ENCODE assay signal across 16 cellular contexts in the genomic region with DNA sequence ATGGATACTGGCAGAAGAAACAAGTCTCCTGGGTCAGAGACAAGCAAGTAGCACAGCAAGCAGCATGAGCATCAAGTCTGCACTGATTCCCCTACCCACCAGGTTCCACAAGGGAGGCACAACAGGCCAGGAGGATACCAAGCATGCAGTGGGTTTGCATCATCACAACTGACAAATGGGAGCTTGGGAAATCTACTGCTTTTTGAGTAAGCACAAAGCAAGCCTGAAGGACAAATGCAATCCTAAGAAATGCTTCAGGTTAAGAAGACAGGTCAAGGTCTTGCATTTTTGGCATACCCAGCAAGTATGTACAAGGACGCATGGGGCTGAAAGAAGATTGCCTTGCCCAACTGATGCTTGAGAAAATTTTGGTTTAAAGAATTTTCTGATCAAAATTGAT.
DNase-seq lines count a peak whose midpoint lies in the region; ATAC-seq and TF ChIP-seq lines count a peak whose summit lies in the region.
"Had no signal": no experiment of that assay in that cellular context is flagged by ENCODE, and none has a peak within 500 bp of the region (broad histone marks: within the 10 kb centered on the region; RNA-seq: fewer than 3 reads in every experiment).

No MANE protein-coding gene starts in this region.

- H3K4me1 Mint-ChIP-seq in GM23338: no peaks in the 10 kb centered on the region
- H3K4me1 Mint-ChIP-seq in CD4-positive, alpha-beta memory T cell: no peaks in the 10 kb centered on the region
- H3K4me1 Mint-ChIP-seq: B cell had no signal

- H3K4me3 ChIP-seq in GM23338 (no peak overlapping the region), mesendoderm (ENCODE audit: low read length) (no peak overlapping the region), parathyroid adenoma (ENCODE audit: low read depth, low read length) (no peak overlapping the region)
- no peak overlapping the region for H3K4me3 ChIP-seq in CD4-positive, alpha-beta memory T cell (ENCODE audit: low read length in 2 of 2)
- H3K4me3 ChIP-seq: GM23248, K562 had no signal

- H3K9me3 Mint-ChIP-seq in GM23338: no peaks in the 10 kb centered on the region; the same call in 2 of the 3 replicates
- H3K9me3 Mint-ChIP-seq in CD4-positive, alpha-beta memory T cell: peaks cover 0 to 5% (median 0%) of the 10 kb centered on the region in 8 donors
- H3K9me3 Mint-ChIP-seq: CD4-positive, alpha-beta T cell had no signal

- H3K23ac ChIP-seq in mesendoderm (ENCODE audit: low read length): no peak overlapping the region

- H3K36me3 ChIP-seq in GM23338 (ENCODE audit: insufficient read depth) (no peaks in the 10 kb centered on the region), mesendoderm (ENCODE audit: control insufficient read depth, insufficient read depth, low read length) (no peaks in the 10 kb centered on the region), parathyroid adenoma (ENCODE audit: control insufficient read depth, insufficient read depth, low read length) (no peaks in the 10 kb centered on the region)
- no peaks in the 10 kb centered on the region for H3K36me3 ChIP-seq in CD4-positive, alpha-beta memory T cell (ENCODE audit: insufficient read depth, low read length)

- no peak overlapping the region for H3K27ac Mint-ChIP-seq in GM23338
- H3K27ac Mint-ChIP-seq in CD4-positive, alpha-beta memory T cell: no peak overlapping the region
- H3K27ac Mint-ChIP-seq: B cell; CD4-positive, alpha-beta T cell had no signal

- TF ChIP-seq CTCF in GM23338 (conservative IDR thresholded peaks at IDR 0.05; ENCODE audit: low read depth in 2 of 2) (no peak), parathyroid adenoma (IDR thresholded peaks at IDR 0.05) (no peak)

- no peaks in the 10 kb centered on the region for H3K27me3 Mint-ChIP-seq in GM23338 (ENCODE audit: insufficient read depth, low read depth, poor library complexity)
- H3K27me3 Mint-ChIP-seq in CD4-positive, alpha-beta memory T cell: no peaks in the 10 kb centered on the region
- H3K27me3 Mint-ChIP-seq: B cell; CD4-positive, alpha-beta T cell had no signal

- H3K56ac ChIP-seq in mesendoderm (ENCODE audit: low read length): no peak overlapping the region

- H3K79me2 ChIP-seq in GM23338 (replicated peaks; ENCODE audit: insufficient read depth) (no peaks in the 10 kb centered on the region), mesendoderm (ENCODE audit: control insufficient read depth, insufficient read depth, low read length) (no peaks in the 10 kb centered on the region), parathyroid adenoma (no peaks in the 10 kb centered on the region)

- CTCF ChIA-PET in CD4-positive, alpha-beta memory T cell (lab: Charles Lee; ENCODE audit: partially characterized antibody): no interaction called here

- peak; percentile 22 for DNase-seq in GM23338 (ENCODE audit: low spot score)
- DNase-seq in amniotic epithelial cell (ENCODE audit: low read depth): peak; percentile 63
- DNase-seq in mesendoderm: peak; percentile 45
- DNase-seq in GM19238 (ENCODE audit: insufficient read length, low spot score): no peak
- no peak for DNase-seq in substantia nigra (lab: John Stamatoyannopoulos, UW)
- DNase-seq in CD4-positive, alpha-beta memory T cell: no peak
- DNase-seq: C1 segment of cervical spinal cord; CD4-positive, alpha-beta T cell; DND-41; GDM1; GM23248; H7 had no signal

- WGBS in mesendoderm (ENCODE audit: extremely low coverage, insufficient coverage, low lambda C conversion rate): no CpG with 5 or more reads among the region's 1 CpG

- no peaks in the 10 kb centered on the region for H4K20me1 ChIP-seq in GM23338 (replicated peaks; ENCODE audit: insufficient read depth)

- H2AFZ ChIP-seq in GM23338 (peak overlapping the region; percentile 23; the same call in 1 of the 2 replicates), parathyroid adenoma (peak overlapping the region; percentile 41)
- H2AFZ ChIP-seq: GM23248 had no signal

- H4K8ac ChIP-seq in mesendoderm (ENCODE audit: low read depth, low read length): no peak overlapping the region

- no peak overlapping the region for H3K4me3 Mint-ChIP-seq in GM23338
- no peak overlapping the region for H3K4me3 Mint-ChIP-seq in CD4-positive, alpha-beta memory T cell
- H3K4me3 Mint-ChIP-seq: B cell; CD4-positive, alpha-beta T cell had no signal

- POLR2A ChIA-PET in CD4-positive, alpha-beta memory T cell (lab: Charles Lee; ENCODE audit: partially characterized antibody): no interaction called here

- H3K4me1 ChIP-seq in GM23338 (ENCODE audit: insufficient read depth) (no peaks in the 10 kb centered on the region), mesendoderm (ENCODE audit: control insufficient read depth, low read depth, low read length) (no peaks in the 10 kb centered on the region), parathyroid adenoma (peaks cover 13% of the 10 kb centered on the region)
- no peaks in the 10 kb centered on the region for H3K4me1 ChIP-seq in CD4-positive, alpha-beta memory T cell (ENCODE audit: insufficient read depth, low read length)

- no peaks in the 10 kb centered on the region for H3F3A ChIP-seq in GM23338 (replicated peaks; ENCODE audit: low read depth)

- H3K4me2 ChIP-seq in GM23338: no peak overlapping the region
- no peak overlapping the region for H3K4me2 ChIP-seq in mesendoderm (ENCODE audit: low read length)
- H3K4me2 ChIP-seq in parathyroid adenoma (ENCODE audit: low read length): no peak overlapping the region

- H4K5ac ChIP-seq in mesendoderm (ENCODE audit: low read length): no peak overlapping the region

- H3K36me3 Mint-ChIP-seq in GM23338 (ENCODE audit: low read depth): no peaks in the 10 kb centered on the region
- no peaks in the 10 kb centered on the region for H3K36me3 Mint-ChIP-seq in CD4-positive, alpha-beta memory T cell

- no peak overlapping the region for H2AK5ac ChIP-seq in mesendoderm (ENCODE audit: low read length)

- ATAC-seq in GM23338: peak; percentile 32; the same call in 1 of the 3 replicates
- ATAC-seq: K562 had no signal

- H3K18ac ChIP-seq in mesendoderm (ENCODE audit: low read length): no peak overlapping the region

- no peak overlapping the region for H3K4ac ChIP-seq in mesendoderm (ENCODE audit: low read depth, low read length)

- no peak overlapping the region for H3K9ac ChIP-seq in mesendoderm (ENCODE audit: low read length)
- no peak overlapping the region for H3K9ac ChIP-seq in parathyroid adenoma
- H3K9ac ChIP-seq: GM23248 had no signal

- no peak overlapping the region for H2BK5ac ChIP-seq in mesendoderm (ENCODE audit: low read length)

- no peaks in the 10 kb centered on the region for H3K9me3 ChIP-seq in parathyroid adenoma (ENCODE audit: control insufficient read depth, low read length)
- no peaks in the 10 kb centered on the region for H3K9me3 ChIP-seq in CD4-positive, alpha-beta memory T cell (ENCODE audit: control insufficient read depth in 1 of 2, low read length in 2 of 2)

- no peak overlapping the region for H3K27ac ChIP-seq in GM23338 (ENCODE audit: low read depth)
- no peak overlapping the region for H3K27ac ChIP-seq in mesendoderm (ENCODE audit: low read depth, low read length)
- H3K27ac ChIP-seq in parathyroid adenoma: peak overlapping the region; percentile 89
- H3K27ac ChIP-seq in substantia nigra (ENCODE audit: low read depth, low read length, poor library complexity, severe bottlenecking): no peak overlapping the region
- no peak overlapping the region for H3K27ac ChIP-seq in CD4-positive, alpha-beta memory T cell (ENCODE audit: low read depth, low read length)
- H3K27ac ChIP-seq: GM23248, HL-60 had no signal

- intact Hi-C loops in CD4-positive, alpha-beta memory T cell (cut with micrococcal nuclease): no loop called here

- H3K9me2 ChIP-seq in GM23338 (ENCODE audit: insufficient read depth): no peaks in the 10 kb centered on the region

- H2BK120ac ChIP-seq in mesendoderm (ENCODE audit: low read depth, low read length): no peak overlapping the region

- H3K27me3 ChIP-seq in GM23338 (ENCODE audit: insufficient read depth) (no peaks in the 10 kb centered on the region), mesendoderm (ENCODE audit: insufficient read depth, low read length, poor library complexity) (no peaks in the 10 kb centered on the region), parathyroid adenoma (ENCODE audit: control insufficient read depth, insufficient read depth, low read length) (no peaks in the 10 kb centered on the region)
- H3K27me3 ChIP-seq in CD4-positive, alpha-beta memory T cell (ENCODE audit: insufficient read depth, low read length): no peaks in the 10 kb centered on the region

- H2BK15ac ChIP-seq in mesendoderm (replicated peaks; ENCODE audit: low read depth): no peak overlapping the region

- no peaks in the 10 kb centered on the region for H3K79me1 ChIP-seq in mesendoderm (ENCODE audit: low read length)

TF ChIP-seq in GM23338, 12 proteins besides CTCF, POLR2A, EP300 and RAD21 (continues in another document):
- TF ChIP-seq CREB1 (CRISPR knock-in tag; IDR thresholded peaks at IDR 0.05; ENCODE audit: low read depth) (no peak), NANOG (IDR thresholded peaks at IDR 0.05; ENCODE audit: borderline replicate concordance) (no peak)
- TF ChIP-seq, protein P1, sequence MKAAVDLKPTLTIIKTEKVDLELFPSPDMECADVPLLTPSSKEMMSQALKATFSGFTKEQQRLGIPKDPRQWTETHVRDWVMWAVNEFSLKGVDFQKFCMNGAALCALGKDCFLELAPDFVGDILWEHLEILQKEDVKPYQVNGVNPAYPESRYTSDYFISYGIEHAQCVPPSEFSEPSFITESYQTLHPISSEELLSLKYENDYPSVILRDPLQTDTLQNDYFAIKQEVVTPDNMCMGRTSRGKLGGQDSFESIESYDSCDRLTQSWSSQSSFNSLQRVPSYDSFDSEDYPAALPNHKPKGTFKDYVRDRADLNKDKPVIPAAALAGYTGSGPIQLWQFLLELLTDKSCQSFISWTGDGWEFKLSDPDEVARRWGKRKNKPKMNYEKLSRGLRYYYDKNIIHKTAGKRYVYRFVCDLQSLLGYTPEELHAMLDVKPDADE (IDR thresholded peaks at IDR 0.05): no peak

Comparison
In these comparisons a context has a peak if more than half of its experiments do, and no peak if none do; other contexts are left out.
1. DNase-seq: peak in GM23338 (single experiment), amniotic epithelial cell (single experiment) and mesendoderm (single experiment); none in GM19238 (single experiment), substantia nigra (0 of 49) and CD4-positive, alpha-beta memory T cell (0 of 5).